ENCODE assay signal across 8 cellular contexts in genomic region chr2:118186110-118186857, GRCh38.
DNase-seq lines count a peak whose midpoint lies in the region; ATAC-seq and TF ChIP-seq lines count a peak whose summit lies in the region.

No MANE protein-coding gene starts in this region.

- in situ Hi-C loops in KBM-7 (cut with MboI; ENCODE audit: low pct_unique_long_range_greater_than_20kb, low sequenced_read_pairs) = no loop called here

- peaks cover 29% of the 10 kb centered on the region for H3K4me1 Mint-ChIP-seq in neural progenitor cell

- peak; percentile 92 for ATAC-seq in GM21723 (IDR thresholded peaks at IDR 0.05; ENCODE audit: unreplicated experiment)

- H3K4me2 ChIP-seq in DOHH2 (ENCODE audit: low read length) (peak overlapping the region; percentile 97), neural progenitor cell (peak overlapping the region; percentile 77)

- H4K20me1 ChIP-seq in DOHH2 (ENCODE audit: control insufficient read depth, insufficient read depth, low read depth, low read length) (no peaks in the 10 kb centered on the region), neural progenitor cell (ENCODE audit: low read depth) (no peaks in the 10 kb centered on the region)

- no peaks in the 10 kb centered on the region for H3K36me3 Mint-ChIP-seq in neural progenitor cell

- H3K4me1 ChIP-seq in DOHH2 (ENCODE audit: control insufficient read depth, low read length) = peaks cover 30% of the 10 kb centered on the region
- H3K4me1 ChIP-seq in neural progenitor cell = peaks cover 20% of the 10 kb centered on the region
- peaks cover 10% of the 10 kb centered on the region for H3K4me1 ChIP-seq in stomach smooth muscle (ENCODE audit: control insufficient read depth, insufficient read depth, low read length)

- H3K27me3 Mint-ChIP-seq in neural progenitor cell (ENCODE audit: insufficient read depth, low read depth) = no peaks in the 10 kb centered on the region

- no peaks in the 10 kb centered on the region for H3K9me2 ChIP-seq in DOHH2 (replicated peaks; ENCODE audit: control insufficient read depth, low read length)

- peak; percentile 21 for TF ChIP-seq CTCF in DOHH2 (IDR thresholded peaks at IDR 0.05; ENCODE audit: low read depth, low read length, poor library complexity, severe bottlenecking)
- no peak for TF ChIP-seq CTCF in fibroblast of villous mesenchyme (IDR thresholded peaks at IDR 0.05; ENCODE audit: insufficient read depth, low read depth, low read length)
- TF ChIP-seq CTCF in neural progenitor cell (IDR thresholded peaks at IDR 0.05) = no peak

- peak overlapping the region; percentile 59 for H2AFZ ChIP-seq in neural progenitor cell (replicated peaks)

- DNase-seq in KBM-7 (peak; percentile 81), RPMI8226 (peak; percentile 82), fibroblast of villous mesenchyme (ENCODE audit: low read depth) (peak; percentile 72), neural progenitor cell (ENCODE audit: low spot score) (peak; percentile 91)
- peak; percentile 83 for DNase-seq in activated effector memory CD4-positive, alpha-beta T cell treated with Interleukin-2 at 50 U/mL for 16 hours

- H3K9ac ChIP-seq in neural progenitor cell (no peak overlapping the region), stomach smooth muscle (ENCODE audit: low read length in 2 of 2) (peak overlapping the region; percentile 82 to 90)

- H3K79me2 ChIP-seq in DOHH2 (ENCODE audit: control insufficient read depth, low read length) = no peaks in the 10 kb centered on the region
- no peaks in the 10 kb centered on the region for H3K79me2 ChIP-seq in neural progenitor cell (ENCODE audit: low read depth)

- H3F3A ChIP-seq in DOHH2 (ENCODE audit: control insufficient read depth, insufficient read depth) = no peaks in the 10 kb centered on the region
- H3F3A ChIP-seq in neural progenitor cell (ENCODE audit: low read depth) = peaks cover 25% of the 10 kb centered on the region

- H3K4me3 Mint-ChIP-seq in neural progenitor cell = peak overlapping the region; percentile 93

- H3K9me3 Mint-ChIP-seq in neural progenitor cell = no peaks in the 10 kb centered on the region

- H3K9me3 ChIP-seq in DOHH2 (ENCODE audit: control insufficient read depth, insufficient read depth, low read length) (no peaks in the 10 kb centered on the region), neural progenitor cell (ENCODE audit: low read depth) (no peaks in the 10 kb centered on the region), stomach smooth muscle (ENCODE audit: control insufficient read depth in 2 of 2, low read length in 2 of 2) (no peaks in the 10 kb centered on the region)

- peaks cover 3% of the 10 kb centered on the region; the same call in 1 of the 2 replicates for H3K27me3 ChIP-seq in DOHH2 (ENCODE audit: control insufficient read depth, low read length)
- H3K27me3 ChIP-seq in neural progenitor cell = peaks cover 6% of the 10 kb centered on the region
- H3K27me3 ChIP-seq in stomach smooth muscle (ENCODE audit: control insufficient read depth in 1 of 2, insufficient read depth in 2 of 2, low read length in 2 of 2) = no peaks in the 10 kb centered on the region

- H3K27ac Mint-ChIP-seq in neural progenitor cell = peak overlapping the region; percentile 96

- H3K36me3 ChIP-seq in DOHH2 (ENCODE audit: control insufficient read depth, low read length) = no peaks in the 10 kb centered on the region
- no peaks in the 10 kb centered on the region for H3K36me3 ChIP-seq in neural progenitor cell
- H3K36me3 ChIP-seq in stomach smooth muscle (ENCODE audit: control insufficient read depth in 2 of 2, insufficient read depth in 2 of 2, low read length in 2 of 2) = no peaks in the 10 kb centered on the region

- H3K4me3 ChIP-seq in DOHH2 (ENCODE audit: low read length) = peak overlapping the region; percentile 89
- peak overlapping the region; percentile 68 for H3K4me3 ChIP-seq in fibroblast of villous mesenchyme (ENCODE audit: low read depth, low read length)
- peak overlapping the region; percentile 53 for H3K4me3 ChIP-seq in neural progenitor cell
- H3K4me3 ChIP-seq in stomach smooth muscle (ENCODE audit: low read length in 2 of 2) = peak overlapping the region; percentile 86

- peak overlapping the region; percentile 39 for H3K27ac ChIP-seq in DOHH2 (ENCODE audit: low read depth, low read length)
- H3K27ac ChIP-seq in neural progenitor cell = peak overlapping the region; percentile 27
- H3K27ac ChIP-seq in stomach smooth muscle (ENCODE audit: low read length) = peak overlapping the region; percentile 95

Comparison
In these comparisons a context has a peak if more than half of its experiments do, and no peak if none do; other contexts are left out.
1. Peak in every context shown above with its lines: DNase-seq, ATAC-seq, H3K4me3 ChIP-seq and H3K27ac ChIP-seq.
2. H3K27ac ChIP-seq: peak in every context shown above with its lines; median percentile 95 in stomach smooth muscle; 39 in DOHH2; 27 in neural progenitor cell.